ENCODE assay signal across 22 cellular contexts in the genomic region with DNA sequence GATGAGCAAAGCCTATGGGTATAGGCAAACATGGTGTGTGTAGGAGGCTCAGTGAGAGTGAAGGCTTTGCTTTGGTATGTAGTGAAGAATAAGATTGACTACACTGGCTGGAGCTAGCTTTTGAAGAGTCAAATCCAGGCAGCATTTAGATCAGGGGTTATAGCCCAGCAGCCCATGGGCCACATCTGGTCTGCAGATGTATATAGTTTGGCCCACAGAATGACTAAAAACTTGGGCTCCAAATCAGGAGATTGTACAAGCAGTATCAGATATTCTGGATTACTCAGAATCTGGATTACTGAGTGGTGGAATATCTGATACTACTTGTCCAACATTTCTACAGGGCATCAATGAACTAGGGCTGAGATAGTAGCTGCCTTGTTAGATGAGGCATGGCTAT.
"Had no signal": no experiment of that assay in that cellular context is flagged by ENCODE, and none has a peak within 500 bp of the region (broad histone marks: within the 10 kb centered on the region; RNA-seq: fewer than 3 reads in every experiment).

No MANE protein-coding gene starts in this region.

- H3K27ac Mint-ChIP-seq: activated CD4-positive, alpha-beta T cell treated with anti-CD3 and anti-CD28 coated beads, Interleukin-2, amount 10 ng/mL, durations not matched to agents 7 days and 5 days; activated CD8-positive, alpha-beta T cell treated with anti-CD3 and anti-CD28 coated beads, Interleukin-2, amount 10 ng/mL, durations not matched to agents 7 days and 5 days; activated naive CD4-positive, alpha-beta T cell treated with anti-CD3 and anti-CD28 coated beads, Interleukin-2, amount 50 U/mL, for 24 hours; activated T-helper 1 cell treated with anti-CD3 and anti-CD28 coated beads, Interleukin-12 subunit alpha, Interleukin-12 subunit beta, Interleukin-2, Interleukin-4 antibody, amounts not matched to agents 30 ng/mL and 10 ng/mL and 1 ng/mL, durations not matched to agents 14 hours and 24 hours and 36 hours; brain; effector memory CD8-positive, alpha-beta T cell; mesothelial cell of epicardium; naive thymus-derived CD8-positive, alpha-beta T cell; stimulated activated memory B cell treated with anti-CD40 and anti-IgM and Interleukin-4, amounts not matched to agents 10 μg/mL and 1 μg/mL and 100 μg/mL, for 72 hours; T-helper 17 cell had no signal

- H3K9me3 Mint-ChIP-seq: activated CD4-positive, alpha-beta T cell treated with anti-CD3 and anti-CD28 coated beads, Interleukin-2, amount 10 ng/mL, durations not matched to agents 7 days and 5 days; activated naive CD4-positive, alpha-beta T cell treated with anti-CD3 and anti-CD28 coated beads, Interleukin-2, amount 50 U/mL, for 24 hours; activated T-helper 1 cell treated with anti-CD3 and anti-CD28 coated beads, Interleukin-12 subunit alpha, Interleukin-12 subunit beta, Interleukin-2, Interleukin-4 antibody, amounts not matched to agents 30 ng/mL and 10 ng/mL and 1 ng/mL, durations not matched to agents 14 hours and 24 hours and 36 hours; brain; effector memory CD8-positive, alpha-beta T cell; mesothelial cell of epicardium; naive thymus-derived CD8-positive, alpha-beta T cell; stimulated activated memory B cell treated with anti-CD40 and anti-IgM and Interleukin-4, amounts not matched to agents 10 μg/mL and 1 μg/mL and 100 μg/mL, for 72 hours had no signal

- H3K9me3 ChIP-seq: esophagus muscularis mucosa, left ventricle myocardium inferior, transverse colon had no signal

- H3K36me3 ChIP-seq: transverse colon had no signal

- H3K4me1 Mint-ChIP-seq: activated CD4-positive, alpha-beta T cell treated with anti-CD3 and anti-CD28 coated beads, Interleukin-2, amount 10 ng/mL, durations not matched to agents 7 days and 5 days; activated naive CD4-positive, alpha-beta T cell treated with anti-CD3 and anti-CD28 coated beads, Interleukin-2, amount 50 U/mL, for 24 hours; mesothelial cell of epicardium; stimulated activated memory B cell treated with anti-CD40 and anti-IgM and Interleukin-4, amounts not matched to agents 10 μg/mL and 1 μg/mL and 100 μg/mL, for 72 hours had no signal

- DNase-seq: activated CD4-positive, alpha-beta T cell treated with anti-CD3 and anti-CD28 coated beads, Interleukin-2, amount 10 ng/mL, durations not matched to agents 7 days and 5 days; activated CD8-positive, alpha-beta T cell treated with anti-CD3 and anti-CD28 coated beads, Interleukin-2, amount 10 ng/mL, durations not matched to agents 7 days and 5 days; activated gamma-delta T cell; anterior cingulate cortex; caudate nucleus; dorsolateral prefrontal cortex; effector memory CD8-positive, alpha-beta T cell; left ventricle myocardium inferior; naive thymus-derived CD8-positive, alpha-beta T cell; small intestine; T-helper 17 cell; transverse colon had no signal

- ATAC-seq: activated CD4-positive, CD25-positive, alpha-beta regulatory T cell treated with anti-CD3 and anti-CD28 coated beads, Interleukin-2, amount 50 U/mL, for 24 hours; activated CD8-positive, alpha-beta T cell treated with anti-CD3 and anti-CD28 coated beads, Interleukin-2, amount 10 ng/mL, durations not matched to agents 7 days and 5 days; effector memory CD8-positive, alpha-beta T cell; naive thymus-derived CD8-positive, alpha-beta T cell; sciatic nerve; stimulated activated memory B cell treated with anti-CD40 and anti-IgM and Interleukin-4, amounts not matched to agents 10 μg/mL and 1 μg/mL and 100 μg/mL, for 72 hours; T-helper 17 cell had no signal

- H3K27ac ChIP-seq: dorsolateral prefrontal cortex, esophagus muscularis mucosa, left ventricle myocardium inferior, transverse colon had no signal

- FAIRE-seq: colon, small intestine, urothelium cell line had no signal

- H3K27me3 Mint-ChIP-seq: activated CD4-positive, alpha-beta T cell treated with anti-CD3 and anti-CD28 coated beads, Interleukin-2, amount 10 ng/mL, durations not matched to agents 7 days and 5 days; activated naive CD4-positive, alpha-beta T cell treated with anti-CD3 and anti-CD28 coated beads, Interleukin-2, amount 50 U/mL, for 24 hours; brain; effector memory CD8-positive, alpha-beta T cell; naive thymus-derived CD8-positive, alpha-beta T cell; stimulated activated memory B cell treated with anti-CD40 and anti-IgM and Interleukin-4, amounts not matched to agents 10 μg/mL and 1 μg/mL and 100 μg/mL, for 72 hours; T-helper 17 cell had no signal

- H3K4me3 ChIP-seq: dorsolateral prefrontal cortex, esophagus muscularis mucosa, left ventricle myocardium inferior, transverse colon had no signal

- H3K4me1 ChIP-seq: esophagus muscularis mucosa, left ventricle myocardium inferior, transverse colon had no signal

- H3K27me3 ChIP-seq: dorsolateral prefrontal cortex, esophagus muscularis mucosa, transverse colon had no signal

- H3K4me3 Mint-ChIP-seq: activated CD4-positive, alpha-beta T cell treated with anti-CD3 and anti-CD28 coated beads, Interleukin-2, amount 10 ng/mL, durations not matched to agents 7 days and 5 days; activated CD8-positive, alpha-beta T cell treated with anti-CD3 and anti-CD28 coated beads, Interleukin-2, amount 10 ng/mL, durations not matched to agents 7 days and 5 days; activated naive CD4-positive, alpha-beta T cell treated with anti-CD3 and anti-CD28 coated beads, Interleukin-2, amount 50 U/mL, for 24 hours; activated T-helper 1 cell treated with anti-CD3 and anti-CD28 coated beads, Interleukin-12 subunit alpha, Interleukin-12 subunit beta, Interleukin-2, Interleukin-4 antibody, amounts not matched to agents 30 ng/mL and 10 ng/mL and 1 ng/mL, durations not matched to agents 14 hours and 24 hours and 36 hours; brain; effector memory CD8-positive, alpha-beta T cell; mesothelial cell of epicardium; naive thymus-derived CD8-positive, alpha-beta T cell; stimulated activated memory B cell treated with anti-CD40 and anti-IgM and Interleukin-4, amounts not matched to agents 10 μg/mL and 1 μg/mL and 100 μg/mL, for 72 hours; T-helper 17 cell had no signal
